6 cellular contexts compared by ENCODE assay signal in the genomic region with DNA sequence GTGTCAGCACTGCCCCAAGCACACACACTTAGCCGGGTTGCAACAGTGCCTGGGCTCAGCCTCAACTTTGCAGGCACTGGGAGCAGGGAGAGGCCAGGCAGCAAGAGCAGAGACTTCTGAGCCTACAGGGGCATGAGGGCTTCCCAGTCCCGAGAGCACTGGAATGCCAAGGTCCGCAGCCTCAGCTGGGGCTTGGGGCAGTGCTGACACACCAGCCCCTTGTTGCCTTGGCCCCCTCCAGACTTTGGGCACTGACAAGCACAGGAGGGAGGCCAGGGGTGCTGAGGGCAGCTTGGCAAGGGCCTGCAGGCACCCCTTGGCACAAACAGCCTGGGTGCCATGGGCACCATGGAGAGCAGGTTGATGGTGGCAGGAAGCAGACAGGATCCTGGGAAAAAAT.
DNase-seq lines count a peak whose midpoint lies in the region; ATAC-seq, FAIRE-seq and TF ChIP-seq lines count a peak whose summit lies in the region.
"Not testable (repeated sequence)": the region's sequence is repeated elsewhere in the genome, so short reads cannot be mapped to it uniquely, and the experiment has no call there.

No MANE protein-coding gene starts in this region.

- not testable (repeated sequence) for DNase-seq in bronchial epithelial cell (ENCODE audit: low read depth)
- DNase-seq in Right ventricle myocardium inferior (ENCODE audit: missing footprints), result peak; percentile 20
- DNase-seq in lower lobe of right lung, result peak; percentile 9
- DNase-seq in spleen, result peak; percentile 64
- DNase-seq in upper lobe of right lung, result peak; percentile 40

- not testable (repeated sequence) for H3K4me3 Mint-ChIP-seq in stimulated activated memory B cell treated with anti-CD40 and anti-IgM and Interleukin-4, amounts not matched to agents 10 μg/mL and 1 μg/mL and 100 μg/mL, for 72 hours

- H3K36me3 Mint-ChIP-seq in stimulated activated memory B cell treated with anti-CD40 and anti-IgM and Interleukin-4, amounts not matched to agents 10 μg/mL and 1 μg/mL and 100 μg/mL, for 72 hours, result not testable (repeated sequence)

- 88 to 96% (median 90%) methylated on average over 2 to 3 of the region's 3 CpGs for WGBS in spleen, 5 donors

- FAIRE-seq in bronchial epithelial cell (lab: Jason Lieb, UNC), result peak; percentile 28

- H3K27me3 ChIP-seq in bronchial epithelial cell (ENCODE audit: control insufficient read depth, insufficient read depth, low read length); lower lobe of right lung (ENCODE audit: low read depth); spleen (replicated peaks in 1 of 7); upper lobe of right lung: not testable (repeated sequence)

- intact Hi-C loops in Right ventricle myocardium inferior (cut with DNase I); lower lobe of right lung (cut with DNase I); spleen (cut with DNase I; ENCODE audit: low total_unique reads); upper lobe of right lung (cut with DNase I): not testable (repeated sequence)

- not testable (repeated sequence) for H3K27ac ChIP-seq in lower lobe of right lung, spleen, upper lobe of right lung

- not testable (repeated sequence) for H3K9me3 Mint-ChIP-seq in stimulated activated memory B cell treated with anti-CD40 and anti-IgM and Interleukin-4, amounts not matched to agents 10 μg/mL and 1 μg/mL and 100 μg/mL, for 72 hours

- H3K4me1 ChIP-seq in lower lobe of right lung, spleen, upper lobe of right lung: not testable (repeated sequence)

- not testable (repeated sequence) for TF ChIP-seq POLR2A in spleen (IDR thresholded peaks at IDR 0.05)

- not testable (repeated sequence) for TF ChIP-seq CTCF in bronchial epithelial cell (IDR thresholded peaks at IDR 0.05; ENCODE audit: insufficient read depth, low read length, severe bottlenecking); lower lobe of right lung (IDR thresholded peaks at IDR 0.05); spleen (IDR thresholded peaks at IDR 0.05 in 8 of 11, conservative IDR thresholded peaks at IDR 0.05 in 3 of 11); upper lobe of right lung (IDR thresholded peaks at IDR 0.05)

- not testable (repeated sequence) for H3K4me1 Mint-ChIP-seq in stimulated activated memory B cell treated with anti-CD40 and anti-IgM and Interleukin-4, amounts not matched to agents 10 μg/mL and 1 μg/mL and 100 μg/mL, for 72 hours

- not testable (repeated sequence) for H3K36me3 ChIP-seq in bronchial epithelial cell (ENCODE audit: control insufficient read depth, insufficient read depth, low read length); lower lobe of right lung; spleen; upper lobe of right lung

- not testable (repeated sequence) for H3K9me3 ChIP-seq in lower lobe of right lung, spleen, upper lobe of right lung

- H3K4me3 ChIP-seq in bronchial epithelial cell (ENCODE audit: low read depth, low read length); lower lobe of right lung; spleen; upper lobe of right lung: not testable (repeated sequence)

- ATAC-seq in Right ventricle myocardium inferior, lower lobe of right lung: not testable (repeated sequence)
- peak; percentile 32 for ATAC-seq in stimulated activated memory B cell treated with anti-CD40 and anti-IgM and Interleukin-4, amounts not matched to agents 10 μg/mL and 1 μg/mL and 100 μg/mL, for 72 hours
- ATAC-seq in upper lobe of right lung, result peak; percentile 9

- not testable (repeated sequence) for H3K27ac Mint-ChIP-seq in stimulated activated memory B cell treated with anti-CD40 and anti-IgM and Interleukin-4, amounts not matched to agents 10 μg/mL and 1 μg/mL and 100 μg/mL, for 72 hours

- not testable (repeated sequence) for H3K27me3 Mint-ChIP-seq in stimulated activated memory B cell treated with anti-CD40 and anti-IgM and Interleukin-4, amounts not matched to agents 10 μg/mL and 1 μg/mL and 100 μg/mL, for 72 hours
